12 cellular contexts compared by ENCODE assay signal in the genomic region with DNA sequence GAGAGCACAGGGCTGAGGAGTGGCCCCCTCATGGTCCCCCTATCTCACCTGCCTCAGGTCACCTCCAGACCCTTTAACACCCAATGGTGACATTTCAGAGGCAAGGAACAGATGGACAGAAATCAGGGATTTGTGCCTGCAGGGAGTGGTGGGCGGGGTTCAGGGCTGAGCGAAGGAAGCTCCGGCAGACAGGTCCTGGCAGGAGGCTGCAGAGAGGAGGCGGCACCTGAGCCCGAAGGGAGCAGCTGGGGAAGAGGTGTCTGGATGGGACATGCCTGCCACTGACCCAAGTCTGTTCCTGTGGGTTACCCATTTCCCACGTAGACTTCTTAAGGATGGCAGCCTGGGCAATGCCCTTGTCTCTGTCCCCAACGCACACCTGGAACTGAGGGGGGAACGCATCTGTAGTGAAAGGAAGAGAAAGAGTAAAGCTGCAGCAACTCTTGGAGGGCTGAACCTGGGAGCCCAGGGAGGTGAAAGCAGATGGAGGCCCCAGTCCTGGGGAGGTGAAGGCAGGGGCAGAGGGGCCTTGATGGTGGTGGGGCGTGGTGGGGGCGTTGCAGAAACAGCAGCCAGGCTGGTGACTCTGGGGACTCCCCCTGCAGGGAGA.
A peak's percentile ranks its signal among the peaks of the same experiment; 100 is the strongest.
DNase-seq lines count a peak whose midpoint lies in the region; ATAC-seq, FAIRE-seq and TF ChIP-seq lines count a peak whose summit lies in the region.
"Had no signal": no experiment of that assay in that cellular context is flagged by ENCODE, and none has a peak within 500 bp of the region (broad histone marks: within the 10 kb centered on the region; RNA-seq: fewer than 3 reads in every experiment).

No MANE protein-coding gene starts in this region.

- peak overlapping the region; percentile 60 for H2BK15ac ChIP-seq in mesenchymal stem cell (ENCODE audit: low read depth, poor library complexity, severe bottlenecking)

- H3K36me3 Mint-ChIP-seq in chondrocyte (ENCODE audit: low read depth): no peaks in the 10 kb centered on the region

- H3K27me3 Mint-ChIP-seq in chondrocyte (ENCODE audit: low read depth): no peaks in the 10 kb centered on the region

- peak overlapping the region in 1 of 2 experiments; percentile 11 for H3K14ac ChIP-seq in mesenchymal stem cell (ENCODE audit: low read length in 2 of 2)

- H2BK5ac ChIP-seq in mesenchymal stem cell (ENCODE audit: low read depth, low read length, poor library complexity, severe bottlenecking): peak overlapping the region; percentile 63

- peaks cover 48% of the 10 kb centered on the region for H3K4me1 Mint-ChIP-seq in chondrocyte (ENCODE audit: low read depth)

- H3K27me3 ChIP-seq in mesenchymal stem cell (ENCODE audit: control insufficient read depth in 1 of 2, insufficient read depth in 1 of 2, low read length in 2 of 2) (peaks cover 0 to 12% of the 10 kb centered on the region in 2 experiments), small intestine (ENCODE audit: control insufficient read depth in 2 of 2, insufficient read depth in 2 of 2, low read length in 2 of 2) (peaks cover 0 to 2% of the 10 kb centered on the region in 2 donors), MM.1S (replicated peaks; ENCODE audit: insufficient read depth, low read length) (peaks cover 98% of the 10 kb centered on the region)
- H3K27me3 ChIP-seq: BE2C had no signal

- H3K9me3 ChIP-seq in mesenchymal stem cell (ENCODE audit: control insufficient read depth, low read length) (peaks cover 3% of the 10 kb centered on the region), small intestine (ENCODE audit: control insufficient read depth, low read depth) (no peaks in the 10 kb centered on the region), MM.1S (replicated peaks; ENCODE audit: insufficient read depth, low read length) (no peaks in the 10 kb centered on the region)
- H3K9me3 ChIP-seq: BE2C had no signal

- peak overlapping the region; percentile 23 for H2BK120ac ChIP-seq in mesenchymal stem cell (ENCODE audit: low read depth, low read length)

- H4K20me1 ChIP-seq in MM.1S (ENCODE audit: insufficient read depth, low read length): peaks cover 5% of the 10 kb centered on the region; the same call in 1 of the 2 replicates

- FAIRE-seq in small intestine (lab: Jason Lieb, UNC): no peak

- no peak overlapping the region for H3K4me3 Mint-ChIP-seq in chondrocyte (ENCODE audit: unreplicated experiment)
- H3K4me3 Mint-ChIP-seq: activated naive CD4-positive, alpha-beta T cell treated with anti-CD3 and anti-CD28 coated beads for 36 hours; stimulated activated naive B cell treated with anti-CD40 and anti-IgM and Interleukin-4, amounts not matched to agents 10 μg/mL and 1 μg/mL and 100 μg/mL, for 72 hours had no signal

- peak overlapping the region; percentile 81 for H3K27ac Mint-ChIP-seq in chondrocyte (ENCODE audit: unreplicated experiment)
- H3K27ac Mint-ChIP-seq: activated naive CD4-positive, alpha-beta T cell treated with anti-CD3 and anti-CD28 coated beads for 36 hours; stimulated activated naive B cell treated with anti-CD40 and anti-IgM and Interleukin-4, amounts not matched to agents 10 μg/mL and 1 μg/mL and 100 μg/mL, for 72 hours had no signal

- no peaks in the 10 kb centered on the region for H3K79me2 ChIP-seq in MM.1S (ENCODE audit: low read length)

- peak overlapping the region; percentile 91 for H3K27ac ChIP-seq in mesenchymal stem cell (ENCODE audit: low read length, poor library complexity, severe bottlenecking)
- no peak overlapping the region for H3K27ac ChIP-seq in small intestine (ENCODE audit: low read depth in 1 of 2, low read length in 1 of 2)
- H3K27ac ChIP-seq in MM.1S (ENCODE audit: low read length): no peak overlapping the region

- H3K18ac ChIP-seq in mesenchymal stem cell (ENCODE audit: low read depth in 1 of 2, low read length in 2 of 2): peak overlapping the region; percentile 23 to 79

- 33% methylated on average over 10 of the region's 10 CpGs for WGBS in mesenchymal stem cell
- 28 to 63% (median 48%) methylated on average over 8 to 10 of the region's 10 CpGs for WGBS in small intestine, 3 donors

- H3K9me2 ChIP-seq in MM.1S (replicated peaks; ENCODE audit: insufficient read depth, low read length): no peaks in the 10 kb centered on the region

- peak overlapping the region; percentile 50 for H3K9ac ChIP-seq in mesenchymal stem cell (ENCODE audit: low read length)
- no peak overlapping the region for H3K9ac ChIP-seq in MM.1S (ENCODE audit: low read length)

- H3F3A ChIP-seq in MM.1S (ENCODE audit: insufficient read depth, low read length): no peaks in the 10 kb centered on the region

- peak overlapping the region in 1 of 2 experiments; percentile 95 for H2BK12ac ChIP-seq in mesenchymal stem cell (ENCODE audit: low read length in 2 of 2)

- H4K8ac ChIP-seq in mesenchymal stem cell (ENCODE audit: low read length): peak overlapping the region; percentile 76

- in situ Hi-C loops in ACHN (cut with HindIII; ENCODE audit: low pct_ligation_motif_present, low pct_unique_long_range_greater_than_20kb, low sequenced_read_pairs): no loop called here

- TF ChIP-seq CTCF in chondrocyte (IDR thresholded peaks at IDR 0.05) (no peak), MM.1S (IDR thresholded peaks at IDR 0.05; ENCODE audit: low read length) (no peak)

- H2AK5ac ChIP-seq in mesenchymal stem cell (ENCODE audit: low read length, severe bottlenecking): peak overlapping the region; percentile 71

- no peak overlapping the region for H3K23ac ChIP-seq in mesenchymal stem cell (ENCODE audit: low read length in 2 of 2)

- H3K4me2 ChIP-seq in mesenchymal stem cell (ENCODE audit: low read length, poor library complexity, severe bottlenecking) (peak overlapping the region; percentile 49), MM.1S (ENCODE audit: low read depth, low read length) (no peak overlapping the region)

- H3K4me3 ChIP-seq in mesenchymal stem cell (ENCODE audit: insufficient read depth in 1 of 2, low read depth in 1 of 2, low read length in 2 of 2): peak overlapping the region in 1 of 2 experiments; percentile 56
- no peak overlapping the region for H3K4me3 ChIP-seq in small intestine (ENCODE audit: low read depth in 1 of 2, low read length in 2 of 2)
- no peak overlapping the region for H3K4me3 ChIP-seq in MM.1S (ENCODE audit: low read length)

- DNase-seq in ACHN (peak; percentile 55), NCI-H2171 (lab: John Stamatoyannopoulos, UW) (peak; percentile 53), chondrocyte (ENCODE audit: low spot score) (peak; percentile 72), mesenchymal stem cell (no peak), DMS153 (lab: John Stamatoyannopoulos, UW) (no peak), small intestine (no peak), MM.1S (no peak)
- DNase-seq: activated naive CD4-positive, alpha-beta T cell treated with anti-CD3 and anti-CD28 coated beads for 36 hours; midbrain; stimulated activated naive B cell treated with anti-CD40 and anti-IgM and Interleukin-4, amounts not matched to agents 10 μg/mL and 1 μg/mL and 100 μg/mL, for 72 hours had no signal

- H3K79me1 ChIP-seq in mesenchymal stem cell (replicated peaks; ENCODE audit: low read length, poor library complexity, severe bottlenecking): no peaks in the 10 kb centered on the region

- H3K4ac ChIP-seq in mesenchymal stem cell (ENCODE audit: low read depth in 1 of 2, low read length in 2 of 2): peak overlapping the region; percentile 36 to 81

- ATAC-seq in GM21528 (IDR thresholded peaks at IDR 0.05; ENCODE audit: low FRiP score, unreplicated experiment): no peak

- H3K9me3 Mint-ChIP-seq in chondrocyte (ENCODE audit: low read depth): peaks cover 9% of the 10 kb centered on the region
- H3K9me3 Mint-ChIP-seq: activated naive CD4-positive, alpha-beta T cell treated with anti-CD3 and anti-CD28 coated beads for 36 hours had no signal

- H4K91ac ChIP-seq in mesenchymal stem cell (ENCODE audit: low read length): peak overlapping the region; percentile 92

- H3K36me3 ChIP-seq in mesenchymal stem cell (ENCODE audit: control insufficient read depth in 1 of 2, insufficient read depth in 2 of 2, low read depth in 1 of 2, low read length in 2 of 2): no peaks in the 10 kb centered on the region
- H3K36me3 ChIP-seq in small intestine (ENCODE audit: control insufficient read depth in 2 of 2, insufficient read depth in 2 of 2, low read length in 2 of 2): no peaks in the 10 kb centered on the region
- H3K36me3 ChIP-seq in MM.1S (replicated peaks; ENCODE audit: insufficient read depth, low read length): no peaks in the 10 kb centered on the region
- H3K36me3 ChIP-seq: BE2C had no signal

- peaks cover 47% of the 10 kb centered on the region for H3K4me1 ChIP-seq in mesenchymal stem cell (ENCODE audit: control insufficient read depth, insufficient read depth, low read depth, low read length)
- no peaks in the 10 kb centered on the region for H3K4me1 ChIP-seq in small intestine (ENCODE audit: control insufficient read depth in 2 of 2, insufficient read depth in 1 of 2, low read depth in 1 of 2, low read length in 1 of 2)
- no peaks in the 10 kb centered on the region for H3K4me1 ChIP-seq in MM.1S (ENCODE audit: low read length)
- H3K4me1 ChIP-seq: BE2C had no signal

- H2AFZ ChIP-seq in mesenchymal stem cell (ENCODE audit: low read depth, low read length) (no peak overlapping the region), MM.1S (ENCODE audit: low read length) (no peak overlapping the region)

Comparison
In these comparisons a context has a peak if more than half of its experiments do, and no peak if none do; other contexts are left out.
1. DNase-seq: peak in ACHN (single experiment), NCI-H2171 (single experiment) and chondrocyte (single experiment); none in mesenchymal stem cell (single experiment), DMS153 (single experiment), small intestine (single experiment) and MM.1S (single experiment).